ENCODE assay signal across 11 cellular contexts in the genomic region with DNA sequence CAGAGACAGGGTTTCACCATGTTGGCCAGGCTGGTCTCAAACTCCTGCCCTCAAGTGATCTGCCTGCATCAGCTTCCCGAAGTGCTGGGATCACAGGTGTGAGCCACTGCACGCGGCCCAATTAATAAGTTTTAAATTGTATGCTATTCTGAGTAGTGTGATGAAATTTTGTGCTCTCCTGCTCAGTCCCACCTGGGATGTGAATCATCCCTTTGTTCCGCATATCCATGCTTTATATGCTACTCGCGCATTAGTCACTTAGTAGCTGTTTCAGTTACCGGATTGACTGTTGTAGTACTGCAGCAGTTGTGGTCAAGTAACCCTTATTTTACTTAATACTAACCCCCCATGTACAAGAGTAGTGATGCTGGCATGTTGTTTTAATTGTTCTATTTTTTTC. TPM values are rescaled to one million over a fixed set of nuclear protein-coding genes. Genes with fewer than 3 reads are reported as not detected.
A peak's percentile ranks its signal among the peaks of the same experiment; 100 is the strongest.
DNase-seq lines count a peak whose midpoint lies in the region; ATAC-seq and TF ChIP-seq lines count a peak whose summit lies in the region.
"Had no signal": no experiment of that assay in that cellular context is flagged by ENCODE, and none has a peak within 500 bp of the region (broad histone marks: within the 10 kb centered on the region; RNA-seq: fewer than 3 reads in every experiment).

No MANE protein-coding gene starts in this region.

- H3K9me2 ChIP-seq in PC-9 (ENCODE audit: insufficient read depth), result no peaks in the 10 kb centered on the region

- H3K27me3 ChIP-seq in PC-9 (ENCODE audit: insufficient read depth, low read depth), result no peaks in the 10 kb centered on the region

- H3K36me3 Mint-ChIP-seq in activated naive CD4-positive, alpha-beta T cell treated with anti-CD3 and anti-CD28 coated beads for 36 hours (ENCODE audit: low read depth), result peaks cover 4% of the 10 kb centered on the region
- no peaks in the 10 kb centered on the region for H3K36me3 Mint-ChIP-seq in stimulated activated effector memory CD8-positive, alpha-beta T cell treated with anti-CD3 and anti-CD28 coated beads, Interleukin-12 subunit alpha, Interleukin-12 subunit beta, amount 100 ng/mL, for 72 hours

- peaks cover 2% of the 10 kb centered on the region; the same call in 1 of the 2 replicates for H3K9me3 ChIP-seq in PC-9 (ENCODE audit: insufficient read depth, low read depth)

- H3K9me3 Mint-ChIP-seq in activated naive CD4-positive, alpha-beta T cell treated with anti-CD3 and anti-CD28 coated beads for 36 hours, result peaks cover 2% of the 10 kb centered on the region
- no peaks in the 10 kb centered on the region for H3K9me3 Mint-ChIP-seq in stimulated activated effector memory CD8-positive, alpha-beta T cell treated with anti-CD3 and anti-CD28 coated beads, Interleukin-12 subunit alpha, Interleukin-12 subunit beta, amount 100 ng/mL, for 72 hours

- peaks cover 2% of the 10 kb centered on the region for H3K4me1 Mint-ChIP-seq in activated naive CD4-positive, alpha-beta T cell treated with anti-CD3 and anti-CD28 coated beads for 36 hours (ENCODE audit: low read depth)
- H3K4me1 Mint-ChIP-seq in stimulated activated effector memory CD8-positive, alpha-beta T cell treated with anti-CD3 and anti-CD28 coated beads, Interleukin-12 subunit alpha, Interleukin-12 subunit beta, amount 100 ng/mL, for 72 hours, result no peaks in the 10 kb centered on the region
- H3K4me1 Mint-ChIP-seq: B cell, nephron had no signal

- H4K20me1 ChIP-seq in PC-9 (ENCODE audit: insufficient read depth), result no peaks in the 10 kb centered on the region

- H3K27me3 Mint-ChIP-seq in activated naive CD4-positive, alpha-beta T cell treated with anti-CD3 and anti-CD28 coated beads for 36 hours (ENCODE audit: low read depth), result no peaks in the 10 kb centered on the region
- H3K27me3 Mint-ChIP-seq: B cell had no signal

- H3K27ac Mint-ChIP-seq in activated naive CD4-positive, alpha-beta T cell treated with anti-CD3 and anti-CD28 coated beads for 36 hours, result no peak overlapping the region
- no peak overlapping the region for H3K27ac Mint-ChIP-seq in stimulated activated effector memory CD8-positive, alpha-beta T cell treated with anti-CD3 and anti-CD28 coated beads, Interleukin-12 subunit alpha, Interleukin-12 subunit beta, amount 100 ng/mL, for 72 hours
- H3K27ac Mint-ChIP-seq: B cell, nephron had no signal

- peaks cover 7% of the 10 kb centered on the region; the same call in 1 of the 2 replicates for H3K79me2 ChIP-seq in PC-9 (ENCODE audit: low read depth)

- peak; percentile 5 for DNase-seq in activated naive CD4-positive, alpha-beta T cell treated with anti-CD3 and anti-CD28 coated beads for 36 hours
- DNase-seq in activated naive CD4-positive, alpha-beta T cell treated with Interleukin-2 at 50 U/mL for 16 hours, result no peak
- peak; percentile 50 to 94 for DNase-seq in PC-9
- peak; percentile 84 for DNase-seq in epithelial cell of proximal tubule (ENCODE audit: low read depth)
- DNase-seq in stimulated activated effector memory CD8-positive, alpha-beta T cell treated with anti-CD3 and anti-CD28 coated beads, Interleukin-12 subunit alpha, Interleukin-12 subunit beta, amount 100 ng/mL, for 72 hours (ENCODE audit: low spot score in 2 of 2), result no peak
- no peak for DNase-seq in LoVo (ENCODE audit: low spot score)
- DNase-seq: NCI-H2029 had no signal

- CTCF ChIA-PET in activated naive CD4-positive, alpha-beta T cell treated with anti-CD3 and anti-CD28 coated beads for 36 hours (lab: Charles Lee), result no interaction called here
- CTCF ChIA-PET in PC-9 (lab: Charles Lee), result interaction anchor here (1.3 kb wide), 1 partner anchor 492 kb away, joined by 4 read pairs; a partner anchor contains a TSS

- TF ChIP-seq CTCF in PC-9 (conservative IDR thresholded peaks at IDR 0.05) (no peak), epithelial cell of proximal tubule (conservative IDR thresholded peaks at IDR 0.05; ENCODE audit: low read depth, low read length) (no peak)

- H3K36me3 ChIP-seq in PC-9 (ENCODE audit: low read depth), result 0 out of 2 replicates have a peak, but pooled peaks cover 7% of the 10 kb centered on the region

- H3K4me3 Mint-ChIP-seq in activated naive CD4-positive, alpha-beta T cell treated with anti-CD3 and anti-CD28 coated beads for 36 hours, result no peak overlapping the region
- no peak overlapping the region for H3K4me3 Mint-ChIP-seq in stimulated activated effector memory CD8-positive, alpha-beta T cell treated with anti-CD3 and anti-CD28 coated beads, Interleukin-12 subunit alpha, Interleukin-12 subunit beta, amount 100 ng/mL, for 72 hours
- H3K4me3 Mint-ChIP-seq: B cell, nephron had no signal

- H2AFZ ChIP-seq in PC-9, result peak overlapping the region; percentile 68; the same call in 1 of the 2 replicates

- peaks cover 11% of the 10 kb centered on the region; the same call in 1 of the 2 replicates for H3F3A ChIP-seq in PC-9 (ENCODE audit: insufficient read depth, low read depth)

- peak overlapping the region; percentile 87 for H3K27ac ChIP-seq in PC-9

- H3K4me2 ChIP-seq in PC-9, result peak overlapping the region; percentile 55

- intact Hi-C loops in activated naive CD4-positive, alpha-beta T cell treated with anti-CD3 and anti-CD28 coated beads for 36 hours (cut with micrococcal nuclease), result no loop called here
- intact Hi-C loops in PC-9 (cut with micrococcal nuclease; ENCODE audit: unreplicated experiment), result loop anchor here (2.0 kb wide), 1 partner anchor 491 kb away; a partner anchor contains a TSS

- peaks cover 29% of the 10 kb centered on the region for H3K4me1 ChIP-seq in PC-9 (replicated peaks; ENCODE audit: insufficient read depth)

- POLR2A ChIA-PET in PC-9 (lab: Charles Lee; ENCODE audit: unreplicated experiment), result interaction anchor here (0.5 to 0.7 kb wide), 2 partner anchors 221 to 231 kb away, joined by 4 to 5 read pairs; no protein-coding TSS in a partner anchor

- no TSS peak for BruUV-seq in PC-9 (replicated peaks; lab: Mats Ljungman, UMichigan)

- H3K4me3 ChIP-seq in PC-9 (peak overlapping the region; percentile 18; the same call in 1 of the 2 replicates), epithelial cell of proximal tubule (ENCODE audit: low read depth, low read length) (no peak overlapping the region)

- ATAC-seq in stimulated activated effector memory CD8-positive, alpha-beta T cell treated with anti-CD3 and anti-CD28 coated beads, Interleukin-12 subunit alpha, Interleukin-12 subunit beta, amount 100 ng/mL, for 72 hours, result peak; percentile 73
- ATAC-seq in HG02798 (IDR thresholded peaks at IDR 0.05; ENCODE audit: poor library complexity, unreplicated experiment), result no peak
- ATAC-seq in HG03175 (IDR thresholded peaks at IDR 0.05; ENCODE audit: unreplicated experiment), result no peak

RNA-seq across cellular contexts. Expression of a gene that starts 47.3 kb away (rescaled TPM):
- total RNA-seq in activated naive CD4-positive, alpha-beta T cell treated with anti-CD3 and anti-CD28 coated beads for 36 hours, result not detected
- total RNA-seq in PC-9 (2021) (0.28 TPM in 1 of 2 replicates, not detected in the other), epithelial cell of proximal tubule (0.29 TPM in 1 of 2 replicates, not detected in the other)
- total RNA-seq: B cell had no signal

Comparison
In these comparisons a context has a peak if more than half of its experiments do, and no peak if none do; other contexts are left out.
1. DNase-seq: peak in activated naive CD4-positive, alpha-beta T cell treated with anti-CD3 and anti-CD28 coated beads for 36 hours (single experiment), PC-9 (2 of 2) and epithelial cell of proximal tubule (single experiment); none in activated naive CD4-positive, alpha-beta T cell treated with Interleukin-2 at 50 U/mL for 16 hours (single experiment), stimulated activated effector memory CD8-positive, alpha-beta T cell treated with anti-CD3 and anti-CD28 coated beads, Interleukin-12 subunit alpha, Interleukin-12 subunit beta, amount 100 ng/mL, for 72 hours (0 of 2) and LoVo (single experiment).